In the genomic region with DNA sequence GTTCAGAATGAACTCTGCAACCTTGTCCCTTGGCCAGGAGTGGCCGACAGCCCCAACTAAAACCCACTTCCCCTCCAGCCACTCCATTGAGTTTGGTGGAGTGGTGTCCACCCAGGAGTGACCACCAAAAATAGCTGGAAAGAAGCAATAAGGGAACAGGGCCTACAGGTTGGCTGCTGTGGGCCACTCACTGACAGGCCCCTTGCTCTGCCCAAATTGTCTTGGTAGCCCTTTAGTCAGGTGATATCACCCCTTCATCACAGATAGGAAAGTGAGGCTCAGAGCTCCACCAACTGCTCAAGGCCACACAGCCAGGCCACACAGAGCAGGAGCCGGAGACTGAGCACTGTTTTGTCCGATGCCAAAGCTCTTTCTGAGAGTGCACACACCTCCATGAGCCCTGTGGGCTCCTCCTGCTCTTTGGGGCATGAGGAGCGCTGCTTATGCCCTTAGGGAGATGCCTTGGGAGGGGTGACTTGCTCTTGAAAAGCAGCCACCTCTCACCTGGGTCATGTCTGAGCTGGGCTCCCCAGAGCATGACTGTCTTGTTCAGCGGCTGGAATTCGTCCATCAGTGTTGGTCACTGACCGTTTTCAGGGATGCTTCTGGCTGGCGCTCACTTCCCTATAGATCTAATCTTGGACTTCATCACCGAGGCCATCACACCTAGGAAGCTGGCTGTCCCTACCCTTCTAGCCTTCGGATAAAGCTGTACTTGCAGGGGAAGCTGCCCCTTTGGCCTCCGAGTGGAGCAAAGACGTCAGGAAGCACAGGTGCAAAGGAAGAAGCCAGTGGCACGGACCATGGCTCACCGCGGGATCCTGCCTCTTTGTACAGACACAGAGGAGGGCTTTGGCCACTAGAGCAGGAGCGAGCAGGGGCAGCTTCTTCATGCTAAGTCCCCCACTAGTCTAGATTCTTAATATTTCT, we compare ENCODE assay signal across 29 cellular contexts.
"Had no signal": no experiment of that assay in that cellular context is flagged by ENCODE, and none has a peak within 500 bp of the region (broad histone marks: within the 10 kb centered on the region; RNA-seq: fewer than 3 reads in every experiment).

No MANE protein-coding gene starts in this region.

- H3K4me3 Mint-ChIP-seq: activated CD8-positive, alpha-beta T cell treated with anti-CD3 and anti-CD28 coated beads, Interleukin-2, amount 10 ng/mL, durations not matched to agents 7 days and 5 days; activated naive CD4-positive, alpha-beta T cell treated with anti-CD3 and anti-CD28 coated beads, Interleukin-2, amount 10 ng/mL, durations not matched to agents 7 days and 5 days; activated T-cell treated with anti-CD3 and anti-CD28 coated beads, Interleukin-2, amount 50 U/mL, for 4 hours; mesothelial cell of epicardium; natural killer cell; stimulated activated memory B cell treated with anti-CD40 and anti-IgM and Interleukin-4, amounts not matched to agents 10 μg/mL and 1 μg/mL and 100 μg/mL, for 72 hours; T-cell; T-helper 2 cell treated with Interferon-gamma antibody and Interleukin-4, amounts not matched to agents 5 μg/mL and 100 μg/mL, for 36 hours had no signal

- H3K36me3 Mint-ChIP-seq: mesothelial cell of epicardium, natural killer cell, T-cell had no signal

- DNase-seq: activated CD4-positive, alpha-beta T cell treated with anti-CD3 and anti-CD28 coated beads, Interleukin-2, amount 50 U/mL, for 1 hour; activated CD4-positive, CD25-positive, alpha-beta regulatory T cell treated with anti-CD3 and anti-CD28 coated beads, Interleukin-2, amount 50 U/mL, for 72 hours; activated CD8-positive, alpha-beta T cell treated with anti-CD3 and anti-CD28 coated beads, Interleukin-2, amount 10 ng/mL, durations not matched to agents 7 days and 5 days; activated naive CD4-positive, alpha-beta T cell treated with anti-CD3 and anti-CD28 coated beads, Interleukin-2, amount 10 ng/mL, durations not matched to agents 7 days and 5 days; activated T-cell treated with anti-CD3 and anti-CD28 coated beads, Interleukin-2, amount 50 U/mL, for 4 hours; amygdala; body of pancreas; dermis blood vessel endothelial cell; effector CD8-positive, alpha-beta T cell; erythroblast; foreskin keratinocyte; natural killer cell; pancreas; right cardiac atrium; small intestine; stimulated activated CD4-positive, alpha-beta T cell treated with anti-CD3 and anti-CD28 coated beads, Interleukin-15, amount 100 ng/mL, for 24 hours; stomach; T-cell; transverse colon; WERI-Rb-1 had no signal

- H3K36me3 ChIP-seq: cardiac muscle cell, left lung, pancreas, stomach, suprapubic skin, transverse colon, WERI-Rb-1 had no signal

- H3K27ac ChIP-seq: body of pancreas, cardiac muscle cell, foreskin keratinocyte, left lung, pancreas, stomach, suprapubic skin, transverse colon, WERI-Rb-1 had no signal

- H3K27me3 ChIP-seq: body of pancreas, cardiac muscle cell, pancreas, stomach, suprapubic skin had no signal

- H3K9me3 ChIP-seq: body of pancreas, left lung, pancreas, stomach, suprapubic skin, transverse colon had no signal

- ATAC-seq: activated CD8-positive, alpha-beta T cell treated with anti-CD3 and anti-CD28 coated beads, Interleukin-2, amount 10 ng/mL, durations not matched to agents 7 days and 5 days; activated T-cell treated with anti-CD3 and anti-CD28 coated beads, Interleukin-2, amount 50 U/mL, for 4 hours; body of pancreas; foreskin keratinocyte; left lung; natural killer cell; pancreas; right cardiac atrium; stimulated activated memory B cell treated with anti-CD40 and anti-IgM and Interleukin-4, amounts not matched to agents 10 μg/mL and 1 μg/mL and 100 μg/mL, for 72 hours; T-cell had no signal

- H3K27me3 Mint-ChIP-seq: T-cell had no signal

- FAIRE-seq: pancreas, small intestine, TTC549 had no signal

- H3K4me1 ChIP-seq: body of pancreas, foreskin keratinocyte, pancreas had no signal

- H3K4me1 Mint-ChIP-seq: activated naive CD4-positive, alpha-beta T cell treated with anti-CD3 and anti-CD28 coated beads, Interleukin-2, amount 10 ng/mL, durations not matched to agents 7 days and 5 days; stimulated activated memory B cell treated with anti-CD40 and anti-IgM and Interleukin-4, amounts not matched to agents 10 μg/mL and 1 μg/mL and 100 μg/mL, for 72 hours had no signal

- H3K27ac Mint-ChIP-seq: activated CD8-positive, alpha-beta T cell treated with anti-CD3 and anti-CD28 coated beads, Interleukin-2, amount 10 ng/mL, durations not matched to agents 7 days and 5 days; activated naive CD4-positive, alpha-beta T cell treated with anti-CD3 and anti-CD28 coated beads, Interleukin-2, amount 10 ng/mL, durations not matched to agents 7 days and 5 days; activated T-helper 2 cell treated with anti-CD3 and anti-CD28 coated beads, Interferon-gamma antibody, Interleukin-2, Interleukin-4, amounts not matched to agents 10 μg/mL and 5 μg/mL and 100 μg/mL, durations not matched to agents 14 hours and 24 hours and 36 hours; mesothelial cell of epicardium; natural killer cell; stimulated activated memory B cell treated with anti-CD40 and anti-IgM and Interleukin-4, amounts not matched to agents 10 μg/mL and 1 μg/mL and 100 μg/mL, for 72 hours; T-cell; T-helper 2 cell treated with Interferon-gamma antibody and Interleukin-4, amounts not matched to agents 5 μg/mL and 100 μg/mL, for 36 hours had no signal

- H3K4me3 ChIP-seq: body of pancreas, cardiac muscle cell, left lung, lung, pancreas, stomach, suprapubic skin, transverse colon had no signal
